8 cellular contexts compared by ENCODE assay signal in genomic region chr9:93576296-93577044, GRCh38. TPM values are rescaled to one million over a fixed set of nuclear protein-coding genes. Genes with fewer than 3 reads are reported as not detected.
DNase-seq lines count a peak whose midpoint lies in the region; ATAC-seq and TF ChIP-seq lines count a peak whose summit lies in the region.

PHF2 (plus strand) TSS chr9:93576584; CDS start chr9:93576774, 190 bp downstream.

- POLR2A ChIA-PET in activated CD4-positive, alpha-beta T cell treated with anti-CD3 and anti-CD28 coated beads for 36 hours (lab: Charles Lee) = no interaction called here

- H3K36me3 Mint-ChIP-seq in activated CD4-positive, alpha-beta T cell treated with anti-CD3 and anti-CD28 coated beads for 36 hours (ENCODE audit: low read depth) = no peaks in the 10 kb centered on the region

- CTCF ChIA-PET in activated CD4-positive, alpha-beta T cell treated with anti-CD3 and anti-CD28 coated beads for 36 hours (lab: Charles Lee) = interaction anchor here (0.7 to 1.1 kb wide), 2 partner anchors 10 to 1010 kb away, joined by 4 to 5 read pairs; no protein-coding TSS in a partner anchor

- peak within 1 kb of the TSS; percentile 82 for H3K4me3 Mint-ChIP-seq in activated CD4-positive, alpha-beta T cell treated with anti-CD3 and anti-CD28 coated beads for 36 hours

- no peak for TF ChIP-seq EP300 in upper lobe of left lung (IDR thresholded peaks at IDR 0.05)

- intact Hi-C loops in activated CD4-positive, alpha-beta T cell treated with anti-CD3 and anti-CD28 coated beads for 36 hours (cut with DNase I, micrococcal nuclease) = loop anchor here in 1 of 2 experiments (1.0 to 10.0 kb wide), 3 partner anchors 10 to 1459 kb away; partner anchors contain the start of genes AOPEP and SPTLC1

- DNase-seq in activated CD4-positive, alpha-beta T cell treated with anti-CD3 and anti-CD28 coated beads for 36 hours = peak; percentile 50
- no peak for DNase-seq in activated CD4-positive, alpha-beta T cell treated with anti-CD3 and anti-CD28 coated beads for 1 hour
- no peak for DNase-seq in HT1080 (ENCODE audit: low read depth)
- peak; percentile 22 to 29 for DNase-seq in activated CD4-positive, alpha-beta T cell treated with anti-CD3 and anti-CD28 coated beads, Interleukin-2, amount 50 U/mL, for 4 hours
- peak; percentile 35 for DNase-seq in myocyte (ENCODE audit: low read depth)
- DNase-seq in upper lobe of left lung = peak in 1 of 2 donors; percentile 91
- no peak for DNase-seq in SHP77 (lab: John Stamatoyannopoulos, UW)

- no peaks in the 10 kb centered on the region for H3K36me3 ChIP-seq in esophagus (ENCODE audit: control insufficient read depth in 2 of 2, insufficient read depth in 2 of 2, low read length in 1 of 2)
- no peaks in the 10 kb centered on the region for H3K36me3 ChIP-seq in upper lobe of left lung

- peaks cover 13 to 32% of the 10 kb centered on the region in 2 donors for H3K4me1 ChIP-seq in esophagus (ENCODE audit: control insufficient read depth in 2 of 2, insufficient read depth in 2 of 2, low read length in 1 of 2)
- peaks cover 40 to 56% (median 43%) of the 10 kb centered on the region in 4 donors for H3K4me1 ChIP-seq in upper lobe of left lung

- no peaks in the 10 kb centered on the region for H3K9me3 Mint-ChIP-seq in activated CD4-positive, alpha-beta T cell treated with anti-CD3 and anti-CD28 coated beads for 36 hours (ENCODE audit: low read depth)

- no peak for TF ChIP-seq POLR2A in upper lobe of left lung (IDR thresholded peaks at IDR 0.05)

- H3K27me3 ChIP-seq in esophagus (ENCODE audit: control insufficient read depth in 1 of 2, insufficient read depth in 2 of 2, low read length in 2 of 2) = no peaks in the 10 kb centered on the region
- H3K27me3 ChIP-seq in upper lobe of left lung = no peaks in the 10 kb centered on the region

- WGBS in esophagus, 2 donors = 0 to 1% methylated on average over 59 to 134 of the region's 134 CpGs
- WGBS in upper lobe of left lung, 2 donors = 0 to 7% methylated on average over 3 to 33 of the region's 134 CpGs

- peak within 1 kb of the TSS; percentile 91 for H3K27ac Mint-ChIP-seq in activated CD4-positive, alpha-beta T cell treated with anti-CD3 and anti-CD28 coated beads for 36 hours

- ATAC-seq in activated CD4-positive, alpha-beta T cell treated with anti-CD3 and anti-CD28 coated beads for 36 hours = peak; percentile 48
- peak; percentile 2 to 77 for ATAC-seq in upper lobe of left lung (ENCODE audit: low FRiP score in 2 of 2)

- no peaks in the 10 kb centered on the region for H3K9me3 ChIP-seq in esophagus (ENCODE audit: control insufficient read depth in 2 of 2, insufficient read depth in 1 of 2, low read depth in 1 of 2, low read length in 1 of 2)
- no peaks in the 10 kb centered on the region for H3K9me3 ChIP-seq in upper lobe of left lung

- H3K27ac ChIP-seq in esophagus (ENCODE audit: low read depth in 2 of 2, low read length in 1 of 2) = peak within 1 kb of the TSS; percentile 92
- peak within 1 kb of the TSS; percentile 94 to 98 (median 96) for H3K27ac ChIP-seq in upper lobe of left lung

- no peaks in the 10 kb centered on the region for H3K27me3 Mint-ChIP-seq in activated CD4-positive, alpha-beta T cell treated with anti-CD3 and anti-CD28 coated beads for 36 hours

- H3K4me3 ChIP-seq in esophagus (ENCODE audit: low read depth in 1 of 2, low read length in 2 of 2) = peak within 1 kb of the TSS; percentile 83 to 87
- peak within 1 kb of the TSS; percentile 63 to 97 (median 79) for H3K4me3 ChIP-seq in upper lobe of left lung

- no peak for TF ChIP-seq CTCF in upper lobe of left lung (IDR thresholded peaks at IDR 0.05)

- peaks cover 37% of the 10 kb centered on the region for H3K4me1 Mint-ChIP-seq in activated CD4-positive, alpha-beta T cell treated with anti-CD3 and anti-CD28 coated beads for 36 hours

RNA-seq across cellular contexts. Expression of gene PHF2, which starts in this region (rescaled TPM):
- total RNA-seq in activated CD4-positive, alpha-beta T cell treated with anti-CD3 and anti-CD28 coated beads for 36 hours = 10 to 100 TPM; 16.0 to 16.5 TPM
- 13.5 and 13.6 TPM in 2 replicates for total RNA-seq in HT1080 (2014; rRNA removed; shearing (Covaris generic))
- 10.9 and 14.6 TPM in 2 replicates for polyA plus RNA-seq in HT1080 (2015; cell fraction: cytosol; rRNA removed)
- polyA plus RNA-seq in HT1080 (2015; cell fraction: nucleus; rRNA removed) = 17.1 and 18.1 TPM in 2 replicates
- polyA plus RNA-seq in esophagus = 10 to 100 TPM; 11.7 to 17.9 TPM
- 15.9 and 17.6 TPM in 2 replicates for total RNA-seq in myocyte
- polyA plus RNA-seq in myocyte (2012) = 13.2 TPM
- 10 to 100 TPM; 33.6 to 41.7 (median 37.9) TPM for total RNA-seq in upper lobe of left lung

Comparison
In these comparisons a context has a peak if more than half of its experiments do, and no peak if none do; other contexts are left out.
1. DNase-seq: peak in activated CD4-positive, alpha-beta T cell treated with anti-CD3 and anti-CD28 coated beads for 36 hours (single experiment), activated CD4-positive, alpha-beta T cell treated with anti-CD3 and anti-CD28 coated beads, Interleukin-2, amount 50 U/mL, for 4 hours (2 of 2) and myocyte (single experiment); none in activated CD4-positive, alpha-beta T cell treated with anti-CD3 and anti-CD28 coated beads for 1 hour (single experiment), HT1080 (single experiment) and SHP77 (0 of 2).